Comparison of ENCODE assay signal across 18 cellular contexts in genomic region chr15:68326711-68327412, GRCh38. TPM values are rescaled to one million over a fixed set of nuclear protein-coding genes. Genes with fewer than 3 reads are reported as not detected.
DNase-seq lines count a peak whose midpoint lies in the region; ATAC-seq, FAIRE-seq and TF ChIP-seq lines count a peak whose summit lies in the region.
"Had no signal": no experiment of that assay in that cellular context is flagged by ENCODE, and none has a peak within 500 bp of the region (broad histone marks: within the 10 kb centered on the region; RNA-seq: fewer than 3 reads in every experiment).

No MANE protein-coding gene starts in this region.

- no peak overlapping the region for H3K4me3 ChIP-seq in right atrium auricular region
- H3K4me3 ChIP-seq: esophagus muscularis mucosa, suprapubic skin had no signal

- TF ChIP-seq CTCF in right atrium auricular region (IDR thresholded peaks at IDR 0.05) (no peak), chondrocyte (IDR thresholded peaks at IDR 0.05) (no peak)

- no peaks in the 10 kb centered on the region for H3K27me3 Mint-ChIP-seq in chondrocyte (ENCODE audit: low read depth)

- no peaks in the 10 kb centered on the region for H3K4me1 ChIP-seq in right atrium auricular region
- H3K4me1 ChIP-seq: esophagus muscularis mucosa, suprapubic skin had no signal

- H3K36me3 ChIP-seq in right atrium auricular region: peaks cover 23% of the 10 kb centered on the region
- H3K36me3 ChIP-seq: suprapubic skin had no signal

- H3K4me3 Mint-ChIP-seq in chondrocyte (ENCODE audit: unreplicated experiment): no peak overlapping the region

- intact Hi-C loops in Right ventricle myocardium inferior (cut with DNase I): no loop called here

- H3K36me3 Mint-ChIP-seq in chondrocyte (ENCODE audit: low read depth): peaks cover 76% of the 10 kb centered on the region

- peak overlapping the region; percentile 89 for H3K27ac Mint-ChIP-seq in chondrocyte (ENCODE audit: unreplicated experiment)

- FAIRE-seq in urothelium cell line (lab: Jason Lieb, UNC): peak; percentile 58
- FAIRE-seq: HepG2, RCC 7860 had no signal

- H3K27me3 ChIP-seq in right atrium auricular region: no peaks in the 10 kb centered on the region

- H3K9me3 ChIP-seq in right atrium auricular region: no peaks in the 10 kb centered on the region
- H3K9me3 ChIP-seq: esophagus muscularis mucosa, suprapubic skin had no signal

- no peak for DNase-seq in Right ventricle myocardium inferior (ENCODE audit: missing footprints)
- no peak for DNase-seq in right atrium auricular region (ENCODE audit: low spot score)
- DNase-seq in chondrocyte (ENCODE audit: low spot score): no peak
- no peak for DNase-seq in urothelium cell line (ENCODE audit: low spot score)
- DNase-seq in NCI-H146 treated with DMSO at 0.1 percent for 48 hours (lab: John Stamatoyannopoulos, UW; ENCODE audit: unreplicated experiment): no peak
- DNase-seq in iPS-NIHi7 (ENCODE audit: extremely low spot score): no peak
- DNase-seq: activated naive CD4-positive, alpha-beta T cell treated with Interleukin-2 at 50 U/mL for 16 hours; NCI-H1092 treated with DMSO at 0.1 percent for 48 hours; NCI-H2107; NCI-H524; stimulated activated CD4-positive, alpha-beta T cell treated with anti-CD3 and anti-CD28 coated beads, Interleukin-4, amount 100 ng/mL, for 1 hour had no signal

- H3K4me1 Mint-ChIP-seq in chondrocyte (ENCODE audit: low read depth): peaks cover 67% of the 10 kb centered on the region

- peak; percentile 27 for ATAC-seq in Right ventricle myocardium inferior
- no peak for ATAC-seq in GM19463 (IDR thresholded peaks at IDR 0.05; ENCODE audit: unreplicated experiment)
- ATAC-seq: HepG2 had no signal

- H3K27ac ChIP-seq in right atrium auricular region: no peak overlapping the region
- H3K27ac ChIP-seq: esophagus muscularis mucosa, suprapubic skin, VCaP had no signal

- no peaks in the 10 kb centered on the region for H3K9me3 Mint-ChIP-seq in chondrocyte (ENCODE audit: low read depth)

TF ChIP-seq in PFSK-1, 5 proteins besides CTCF, POLR2A, EP300 and RAD21:
- TF ChIP-seq POLR2AphosphoS5 (IDR thresholded peaks at IDR 0.05; ENCODE audit: low read depth, low read length): peak; percentile 40; the same call in 1 of the 2 replicates
- TF ChIP-seq TAF1 (IDR thresholded peaks at IDR 0.05; ENCODE audit: borderline replicate concordance, insufficient read depth, low read length): no peak
- no peak for TF ChIP-seq REST (IDR thresholded peaks at IDR 0.05; ENCODE audit: insufficient read depth in 1 of 2, low read depth in 2 of 2, low read length in 2 of 2)
- peak; percentile 65 for TF ChIP-seq FOXP2 (optimal IDR thresholded peaks at IDR 0.05; ENCODE audit: borderline replicate concordance, extremely low read depth, extremely low read length, insufficient read depth)
- no peak for TF ChIP-seq SIN3A (IDR thresholded peaks at IDR 0.05; ENCODE audit: borderline replicate concordance, insufficient read depth, low read length)

RNA-seq across cellular contexts. Expression of gene FEM1B, which starts 49.3 kb away (rescaled TPM):
- total RNA-seq in Right ventricle myocardium inferior: 48.9 TPM
- 10 to 100 TPM; 33.1 to 55.3 TPM for total RNA-seq in right atrium auricular region
- 43.3 TPM for polyA plus RNA-seq in PFSK-1 (2012; ENCODE audit: insufficient read length, low read depth)
- 46.0 to 52.7 TPM (median 49.1 TPM) in 3 replicates for total RNA-seq in chondrocyte
